ENCODE assay signal across 10 cellular contexts in the genomic region with DNA sequence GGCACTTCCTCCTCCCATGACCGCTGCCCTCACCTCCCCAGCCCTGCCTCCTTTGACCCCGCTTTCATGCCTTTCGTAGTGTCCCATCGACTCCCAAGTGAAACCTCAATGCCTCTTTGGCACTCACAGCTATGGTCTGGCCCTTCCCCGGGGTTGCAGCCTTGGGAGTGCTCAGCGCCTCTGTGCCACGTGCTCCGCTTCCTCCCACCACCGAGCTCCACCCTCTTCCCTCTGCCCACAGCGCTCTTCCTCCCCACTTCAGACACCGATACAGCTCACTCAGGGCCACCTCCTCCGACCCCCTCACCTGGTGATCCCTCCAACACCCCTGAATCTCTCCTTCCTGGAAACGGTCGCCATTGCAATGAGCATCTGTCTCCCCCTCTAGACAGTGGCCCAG. TPM values are rescaled to one million over a fixed set of nuclear protein-coding genes. Genes with fewer than 3 reads are reported as not detected.
A peak's percentile ranks its signal among the peaks of the same experiment; 100 is the strongest.
DNase-seq lines count a peak whose midpoint lies in the region; TF ChIP-seq lines count a peak whose summit lies in the region.
"Had no signal": no experiment of that assay in that cellular context is flagged by ENCODE, and none has a peak within 500 bp of the region (broad histone marks: within the 10 kb centered on the region; RNA-seq: fewer than 3 reads in every experiment).

No MANE protein-coding gene starts in this region.

- H3K4me1 ChIP-seq in rectal smooth muscle tissue (ENCODE audit: control insufficient read depth, insufficient read depth, low read length) (peaks cover 59% of the 10 kb centered on the region), vagina (peaks cover 77% of the 10 kb centered on the region)

- H3K27ac ChIP-seq in rectal smooth muscle tissue (ENCODE audit: low read depth, low read length) (peak overlapping the region; percentile 70), vagina (peak overlapping the region; percentile 87)
- H3K27ac ChIP-seq: 22Rv1 had no signal

- no peaks in the 10 kb centered on the region for H3K36me3 ChIP-seq in rectal smooth muscle tissue (ENCODE audit: control insufficient read depth, insufficient read depth, low read length)
- no peaks in the 10 kb centered on the region for H3K36me3 ChIP-seq in vagina

- DNase-seq in activated gamma-delta T cell treated with Interleukin-2 at 50 U/mL for 16 hours (peak; percentile 36), activated gamma-delta T cell (lab: John Stamatoyannopoulos, UW) (no peak), vagina (ENCODE audit: extremely low spot score in 2 of 2) (no peak), GOT3 (lab: John Stamatoyannopoulos, UW) (no peak), cerebellar cortex (ENCODE audit: low spot score) (no peak), DMS114 treated with DMSO at 0.1 percent for 48 hours (lab: John Stamatoyannopoulos, UW; ENCODE audit: unreplicated experiment) (no peak)
- DNase-seq in effector CD4-positive, alpha-beta T cell: peak; percentile 15

- no peak for TF ChIP-seq POLR2A in vagina (IDR thresholded peaks at IDR 0.05)

- TF ChIP-seq CTCF in vagina (IDR thresholded peaks at IDR 0.05): no peak

- H3K27me3 ChIP-seq in rectal smooth muscle tissue (ENCODE audit: control insufficient read depth, insufficient read depth, low read length) (no peaks in the 10 kb centered on the region), vagina (no peaks in the 10 kb centered on the region)

- H3K4me3 ChIP-seq in rectal smooth muscle tissue (ENCODE audit: low read length): peak overlapping the region; percentile 16
- H3K4me3 ChIP-seq in vagina: peak overlapping the region in 1 of 2 donors; percentile 21

- intact Hi-C loops in vagina (cut with DNase I): no loop called here

- H3K9me3 ChIP-seq in vagina: no peaks in the 10 kb centered on the region

- no peak overlapping the region for H3K9ac ChIP-seq in rectal smooth muscle tissue (ENCODE audit: low read length)

RNA-seq across cellular contexts. Expression of a gene that starts 16.6 kb away (rescaled TPM):
- total RNA-seq in vagina: not detected
- total RNA-seq: neural crest cell had no signal

Comparison
In these comparisons a context has a peak if more than half of its experiments do, and no peak if none do; other contexts are left out.
1. DNase-seq: peak in activated gamma-delta T cell treated with Interleukin-2 at 50 U/mL for 16 hours (single experiment) and effector CD4-positive, alpha-beta T cell (single experiment); none in activated gamma-delta T cell (single experiment), vagina (0 of 2), GOT3 (single experiment), cerebellar cortex (single experiment) and DMS114 treated with DMSO at 0.1 percent for 48 hours (single experiment).